8 cellular contexts compared by ENCODE assay signal in genomic region chr2:218806346-218806978, GRCh38. TPM values are rescaled to one million over a fixed set of nuclear protein-coding genes. Genes with fewer than 3 reads are reported as not detected.
DNase-seq lines count a peak whose midpoint lies in the region; ATAC-seq and TF ChIP-seq lines count a peak whose summit lies in the region.

No MANE protein-coding gene starts in this region.

- peak overlapping the region; percentile 55; the same call in 1 of the 2 replicates for H2AFZ ChIP-seq in PC-9

- no peak for ATAC-seq in HG03045 (IDR thresholded peaks at IDR 0.05; ENCODE audit: unreplicated experiment)
- no peak for ATAC-seq in GM21528 (IDR thresholded peaks at IDR 0.05; ENCODE audit: low FRiP score, unreplicated experiment)

- intact Hi-C loops in PC-9 (cut with micrococcal nuclease; ENCODE audit: unreplicated experiment): loop anchor here (2.0 kb wide), 1 partner anchor 28 kb away; no protein-coding TSS in a partner anchor

- BruUV-seq in PC-9 (replicated peaks; lab: Mats Ljungman, UMichigan): no TSS peak

- H3K27me3 ChIP-seq in H7 (ENCODE audit: control insufficient read depth, insufficient read depth, low read length): no peaks in the 10 kb centered on the region
- no peaks in the 10 kb centered on the region for H3K27me3 ChIP-seq in PC-9 (ENCODE audit: insufficient read depth, low read depth)
- no peaks in the 10 kb centered on the region for H3K27me3 ChIP-seq in rectal smooth muscle tissue (ENCODE audit: control insufficient read depth, insufficient read depth, low read length)
- H3K27me3 ChIP-seq in HAP-1 (ENCODE audit: low read depth): no peaks in the 10 kb centered on the region

- in situ Hi-C loops in HAP-1 (cut with MboI; ENCODE audit: low sequenced_read_pairs): no loop called here

- H3K4me2 ChIP-seq in PC-9: peak overlapping the region; percentile 57

- CTCF ChIA-PET in PC-9 (lab: Charles Lee): no interaction called here

- DNase-seq in A172 (ENCODE audit: low spot score) (peak; percentile 95), H7 (peak; percentile 44), PC-9 (peak; percentile 76 to 88), fibroblast of peridontal ligament (ENCODE audit: extremely low read depth) (peak; percentile 100), HAP-1 (ENCODE audit: low spot score in 2 of 2) (no peak)

- no peaks in the 10 kb centered on the region for H4K20me1 ChIP-seq in PC-9 (ENCODE audit: insufficient read depth)

- H3K9ac ChIP-seq in rectal smooth muscle tissue (ENCODE audit: low read length): no peak overlapping the region

- peaks cover 3% of the 10 kb centered on the region; the same call in 1 of the 2 replicates for H3K9me3 ChIP-seq in PC-9 (ENCODE audit: insufficient read depth, low read depth)
- 0 out of 2 replicates have a peak, but pooled peaks cover 4% of the 10 kb centered on the region for H3K9me3 ChIP-seq in HAP-1

- H3K9me2 ChIP-seq in PC-9 (ENCODE audit: insufficient read depth): no peaks in the 10 kb centered on the region

- peaks cover 20% of the 10 kb centered on the region for H3F3A ChIP-seq in PC-9 (ENCODE audit: insufficient read depth, low read depth)

- no peak for TF ChIP-seq CTCF in PC-9 (conservative IDR thresholded peaks at IDR 0.05)

- H3K79me2 ChIP-seq in PC-9 (ENCODE audit: low read depth): no peaks in the 10 kb centered on the region

- H3K4me3 ChIP-seq in H7 (ENCODE audit: insufficient read depth, low read depth, low read length) (no peak overlapping the region), PC-9 (0 out of 2 replicates have a peak overlapping the region, but pooled peaks have one; percentile 35), rectal smooth muscle tissue (ENCODE audit: low read length) (no peak overlapping the region), HAP-1 (no peak overlapping the region)

- H3K4me1 ChIP-seq in PC-9 (replicated peaks; ENCODE audit: insufficient read depth) (peaks cover 20% of the 10 kb centered on the region), rectal smooth muscle tissue (ENCODE audit: control insufficient read depth, insufficient read depth, low read length) (peaks cover 14% of the 10 kb centered on the region), HAP-1 (peaks cover 4% of the 10 kb centered on the region; the same call in 1 of the 2 replicates)

- H3K27ac ChIP-seq in PC-9 (peak overlapping the region; percentile 68), rectal smooth muscle tissue (ENCODE audit: low read depth, low read length) (peak overlapping the region; percentile 54)

- H3K36me3 ChIP-seq in H7 (replicated peaks; ENCODE audit: control insufficient read depth, insufficient read depth, low read length) (no peaks in the 10 kb centered on the region), PC-9 (ENCODE audit: low read depth) (no peaks in the 10 kb centered on the region), rectal smooth muscle tissue (ENCODE audit: control insufficient read depth, insufficient read depth, low read length) (no peaks in the 10 kb centered on the region), HAP-1 (replicated peaks) (no peaks in the 10 kb centered on the region)

- POLR2A ChIA-PET in PC-9 (lab: Charles Lee; ENCODE audit: unreplicated experiment): interaction anchor here (0.7 kb wide), 1 partner anchor 28 kb away, joined by 3 read pairs; no protein-coding TSS in a partner anchor

RNA-seq across cellular contexts. Expression of gene CYP27A1, which starts 24.5 kb away (rescaled TPM):
- total RNA-seq in A172 (2014; rRNA removed; shearing (Covaris generic)): 0.07 TPM in 1 of 2 replicates, not detected in the other
- 14.3 and 15.4 TPM in 2 replicates for total RNA-seq in H7 (2014; rRNA removed; shearing (Covaris generic))
- total RNA-seq in PC-9 (2021): 0.94 and 2.0 TPM in 2 replicates

RNA-seq across cellular contexts. Expression of gene PRKAG3, which starts 25.1 kb away (rescaled TPM):
- not detected in 2 replicates for total RNA-seq in A172 (2014; rRNA removed; shearing (Covaris generic))
- not detected in 2 replicates for total RNA-seq in H7 (2014; rRNA removed; shearing (Covaris generic))
- not detected in 2 replicates for total RNA-seq in PC-9 (2021)

RNA-seq across cellular contexts. Expression of gene WNT6, which starts 53.1 kb away (rescaled TPM):
- total RNA-seq in A172 (2014; rRNA removed; shearing (Covaris generic)): 0.24 TPM in 1 of 2 replicates, not detected in the other
- not detected in 2 replicates for total RNA-seq in H7 (2014; rRNA removed; shearing (Covaris generic))
- 0.33 and 0.45 TPM in 2 replicates for total RNA-seq in PC-9 (2021)

Comparison
In these comparisons a context has a peak if more than half of its experiments do, and no peak if none do; other contexts are left out.
1. DNase-seq: peak in A172 (single experiment), H7 (single experiment), PC-9 (2 of 2) and fibroblast of peridontal ligament (single experiment); none in HAP-1 (0 of 2).